1 cellular context compared by ENCODE assay signal in the genomic region with DNA sequence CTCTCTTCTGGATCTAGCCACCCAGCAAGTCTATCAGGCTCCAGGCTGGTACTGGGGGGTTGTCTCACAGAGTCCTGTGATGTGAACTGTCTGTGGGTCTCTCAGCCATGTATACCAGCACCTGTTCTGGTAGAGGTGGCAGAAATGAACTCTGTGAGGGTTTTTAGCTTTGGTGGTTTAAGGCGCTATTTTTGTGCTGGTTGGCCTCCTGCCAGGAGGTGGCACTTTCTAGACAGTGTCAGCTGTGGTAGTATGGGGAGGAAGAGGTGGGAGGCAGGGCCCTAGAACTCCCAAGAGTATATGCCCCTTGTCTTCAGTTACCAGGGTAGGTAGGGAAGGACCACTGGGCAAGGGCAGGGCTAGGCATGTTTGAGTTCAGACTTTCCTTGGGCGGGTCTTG.
TF ChIP-seq lines count a peak whose summit lies in the region.

No MANE protein-coding gene starts in this region.

TF ChIP-seq in GM23338, 12 proteins besides CTCF, POLR2A, EP300 and RAD21 (continued from another document):
- TF ChIP-seq REST (IDR thresholded peaks at IDR 0.05; ENCODE audit: unreplicated experiment) (no peak), ZNF114 (CRISPR knock-in tag; IDR thresholded peaks at IDR 0.05) (no peak), CREB1 (CRISPR knock-in tag; IDR thresholded peaks at IDR 0.05; ENCODE audit: low read depth) (no peak), JUNB (IDR thresholded peaks at IDR 0.05; ENCODE audit: unreplicated experiment) (no peak), EZH2 (IDR thresholded peaks at IDR 0.05; ENCODE audit: low read depth, unreplicated experiment) (no peak), POLR2AphosphoS5 (IDR thresholded peaks at IDR 0.05; ENCODE audit: low read depth) (no peak), STAT1 (IDR thresholded peaks at IDR 0.05; ENCODE audit: unreplicated experiment) (no peak)
- TF ChIP-seq, protein P1, sequence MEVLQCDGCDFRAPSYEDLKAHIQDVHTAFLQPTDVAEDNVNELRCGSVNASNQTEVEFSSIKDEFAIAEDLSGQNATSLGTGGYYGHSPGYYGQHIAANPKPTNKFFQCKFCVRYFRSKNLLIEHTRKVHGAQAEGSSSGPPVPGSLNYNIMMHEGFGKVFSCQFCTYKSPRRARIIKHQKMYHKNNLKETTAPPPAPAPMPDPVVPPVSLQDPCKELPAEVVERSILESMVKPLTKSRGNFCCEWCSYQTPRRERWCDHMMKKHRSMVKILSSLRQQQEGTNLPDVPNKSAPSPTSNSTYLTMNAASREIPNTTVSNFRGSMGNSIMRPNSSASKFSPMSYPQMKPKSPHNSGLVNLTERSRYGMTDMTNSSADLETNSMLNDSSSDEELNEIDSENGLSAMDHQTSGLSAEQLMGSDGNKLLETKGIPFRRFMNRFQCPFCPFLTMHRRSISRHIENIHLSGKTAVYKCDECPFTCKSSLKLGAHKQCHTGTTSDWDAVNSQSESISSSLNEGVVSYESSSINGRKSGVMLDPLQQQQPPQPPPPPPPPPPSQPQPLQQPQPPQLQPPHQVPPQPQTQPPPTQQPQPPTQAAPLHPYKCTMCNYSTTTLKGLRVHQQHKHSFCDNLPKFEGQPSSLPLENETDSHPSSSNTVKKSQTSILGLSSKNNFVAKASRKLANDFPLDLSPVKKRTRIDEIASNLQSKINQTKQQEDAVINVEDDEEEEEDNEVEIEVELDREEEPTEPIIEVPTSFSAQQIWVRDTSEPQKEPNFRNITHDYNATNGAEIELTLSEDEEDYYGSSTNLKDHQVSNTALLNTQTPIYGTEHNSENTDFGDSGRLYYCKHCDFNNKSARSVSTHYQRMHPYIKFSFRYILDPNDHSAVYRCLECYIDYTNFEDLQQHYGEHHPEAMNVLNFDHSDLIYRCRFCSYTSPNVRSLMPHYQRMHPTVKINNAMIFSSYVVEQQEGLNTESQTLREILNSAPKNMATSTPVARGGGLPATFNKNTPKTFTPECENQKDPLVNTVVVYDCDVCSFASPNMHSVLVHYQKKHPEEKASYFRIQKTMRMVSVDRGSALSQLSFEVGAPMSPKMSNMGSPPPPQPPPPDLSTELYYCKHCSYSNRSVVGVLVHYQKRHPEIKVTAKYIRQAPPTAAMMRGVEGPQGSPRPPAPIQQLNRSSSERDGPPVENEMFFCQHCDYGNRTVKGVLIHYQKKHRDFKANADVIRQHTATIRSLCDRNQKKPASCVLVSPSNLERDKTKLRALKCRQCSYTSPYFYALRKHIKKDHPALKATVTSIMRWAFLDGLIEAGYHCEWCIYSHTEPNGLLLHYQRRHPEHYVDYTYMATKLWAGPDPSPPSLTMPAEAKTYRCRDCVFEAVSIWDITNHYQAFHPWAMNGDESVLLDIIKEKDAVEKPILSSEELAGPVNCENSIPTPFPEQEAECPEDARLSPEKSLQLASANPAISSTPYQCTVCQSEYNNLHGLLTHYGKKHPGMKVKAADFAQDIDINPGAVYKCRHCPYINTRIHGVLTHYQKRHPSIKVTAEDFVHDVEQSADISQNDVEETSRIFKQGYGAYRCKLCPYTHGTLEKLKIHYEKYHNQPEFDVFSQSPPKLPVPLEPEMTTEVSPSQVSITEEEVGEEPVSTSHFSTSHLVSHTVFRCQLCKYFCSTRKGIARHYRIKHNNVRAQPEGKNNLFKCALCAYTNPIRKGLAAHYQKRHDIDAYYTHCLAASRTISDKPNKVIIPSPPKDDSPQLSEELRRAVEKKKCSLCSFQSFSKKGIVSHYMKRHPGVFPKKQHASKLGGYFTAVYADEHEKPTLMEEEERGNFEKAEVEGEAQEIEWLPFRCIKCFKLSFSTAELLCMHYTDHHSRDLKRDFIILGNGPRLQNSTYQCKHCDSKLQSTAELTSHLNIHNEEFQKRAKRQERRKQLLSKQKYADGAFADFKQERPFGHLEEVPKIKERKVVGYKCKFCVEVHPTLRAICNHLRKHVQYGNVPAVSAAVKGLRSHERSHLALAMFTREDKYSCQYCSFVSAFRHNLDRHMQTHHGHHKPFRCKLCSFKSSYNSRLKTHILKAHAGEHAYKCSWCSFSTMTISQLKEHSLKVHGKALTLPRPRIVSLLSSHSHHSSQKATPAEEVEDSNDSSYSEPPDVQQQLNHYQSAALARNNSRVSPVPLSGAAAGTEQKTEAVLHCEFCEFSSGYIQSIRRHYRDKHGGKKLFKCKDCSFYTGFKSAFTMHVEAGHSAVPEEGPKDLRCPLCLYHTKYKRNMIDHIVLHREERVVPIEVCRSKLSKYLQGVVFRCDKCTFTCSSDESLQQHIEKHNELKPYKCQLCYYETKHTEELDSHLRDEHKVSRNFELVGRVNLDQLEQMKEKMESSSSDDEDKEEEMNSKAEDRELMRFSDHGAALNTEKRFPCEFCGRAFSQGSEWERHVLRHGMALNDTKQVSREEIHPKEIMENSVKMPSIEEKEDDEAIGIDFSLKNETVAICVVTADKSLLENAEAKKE (CRISPR knock-in tag; IDR thresholded peaks at IDR 0.05): no peak
- TF ChIP-seq, protein P2, sequence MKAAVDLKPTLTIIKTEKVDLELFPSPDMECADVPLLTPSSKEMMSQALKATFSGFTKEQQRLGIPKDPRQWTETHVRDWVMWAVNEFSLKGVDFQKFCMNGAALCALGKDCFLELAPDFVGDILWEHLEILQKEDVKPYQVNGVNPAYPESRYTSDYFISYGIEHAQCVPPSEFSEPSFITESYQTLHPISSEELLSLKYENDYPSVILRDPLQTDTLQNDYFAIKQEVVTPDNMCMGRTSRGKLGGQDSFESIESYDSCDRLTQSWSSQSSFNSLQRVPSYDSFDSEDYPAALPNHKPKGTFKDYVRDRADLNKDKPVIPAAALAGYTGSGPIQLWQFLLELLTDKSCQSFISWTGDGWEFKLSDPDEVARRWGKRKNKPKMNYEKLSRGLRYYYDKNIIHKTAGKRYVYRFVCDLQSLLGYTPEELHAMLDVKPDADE (IDR thresholded peaks at IDR 0.05): no peak
TF ChIP-seq in GM23338: peak in this region for 0.
